1 cellular context compared by ENCODE assay signal in the genomic region with DNA sequence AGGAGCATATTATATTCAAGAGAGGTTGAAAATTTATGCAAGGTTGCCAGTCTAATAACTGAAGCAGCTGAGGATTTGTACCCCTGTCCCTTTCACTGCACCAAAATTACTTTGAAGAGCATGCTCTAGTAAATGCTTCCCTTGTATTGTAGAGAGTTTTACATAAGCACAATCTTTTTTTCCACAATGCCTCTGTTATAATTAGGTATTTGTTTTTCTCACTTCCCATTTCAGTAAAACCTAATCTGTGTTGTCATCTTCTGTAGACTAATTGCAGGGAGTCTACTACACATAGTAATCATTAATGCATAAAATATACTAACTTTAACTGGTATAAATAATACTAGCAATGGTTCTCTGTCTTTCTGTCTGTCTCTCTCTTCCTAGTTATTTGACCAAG.
A peak's percentile ranks its signal among the peaks of the same experiment; 100 is the strongest.
TF ChIP-seq lines count a peak whose summit lies in the region.

No MANE protein-coding gene starts in this region.

TF ChIP-seq in GM12878, 131 proteins besides CTCF, POLR2A, EP300 and RAD21 (continued from another document):
- peak; percentile 38; the same call in 1 of the 2 replicates for TF ChIP-seq BACH1 (IDR thresholded peaks at IDR 0.05; ENCODE audit: borderline replicate concordance)
- TF ChIP-seq ZNF24 (IDR thresholded peaks at IDR 0.05) = peak; percentile 50
- peak; percentile 27; the same call in 1 of the 2 replicates for TF ChIP-seq SPI1 (IDR thresholded peaks at IDR 0.05; ENCODE audit: borderline replicate concordance, insufficient read depth, low read depth, low read length)
- TF ChIP-seq, protein P1, sequence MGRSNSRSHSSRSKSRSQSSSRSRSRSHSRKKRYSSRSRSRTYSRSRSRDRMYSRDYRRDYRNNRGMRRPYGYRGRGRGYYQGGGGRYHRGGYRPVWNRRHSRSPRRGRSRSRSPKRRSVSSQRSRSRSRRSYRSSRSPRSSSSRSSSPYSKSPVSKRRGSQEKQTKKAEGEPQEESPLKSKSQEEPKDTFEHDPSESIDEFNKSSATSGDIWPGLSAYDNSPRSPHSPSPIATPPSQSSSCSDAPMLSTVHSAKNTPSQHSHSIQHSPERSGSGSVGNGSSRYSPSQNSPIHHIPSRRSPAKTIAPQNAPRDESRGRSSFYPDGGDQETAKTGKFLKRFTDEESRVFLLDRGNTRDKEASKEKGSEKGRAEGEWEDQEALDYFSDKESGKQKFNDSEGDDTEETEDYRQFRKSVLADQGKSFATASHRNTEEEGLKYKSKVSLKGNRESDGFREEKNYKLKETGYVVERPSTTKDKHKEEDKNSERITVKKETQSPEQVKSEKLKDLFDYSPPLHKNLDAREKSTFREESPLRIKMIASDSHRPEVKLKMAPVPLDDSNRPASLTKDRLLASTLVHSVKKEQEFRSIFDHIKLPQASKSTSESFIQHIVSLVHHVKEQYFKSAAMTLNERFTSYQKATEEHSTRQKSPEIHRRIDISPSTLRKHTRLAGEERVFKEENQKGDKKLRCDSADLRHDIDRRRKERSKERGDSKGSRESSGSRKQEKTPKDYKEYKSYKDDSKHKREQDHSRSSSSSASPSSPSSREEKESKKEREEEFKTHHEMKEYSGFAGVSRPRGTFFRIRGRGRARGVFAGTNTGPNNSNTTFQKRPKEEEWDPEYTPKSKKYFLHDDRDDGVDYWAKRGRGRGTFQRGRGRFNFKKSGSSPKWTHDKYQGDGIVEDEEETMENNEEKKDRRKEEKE (IDR thresholded peaks at IDR 0.05) = no peak
- TF ChIP-seq, protein P2, sequence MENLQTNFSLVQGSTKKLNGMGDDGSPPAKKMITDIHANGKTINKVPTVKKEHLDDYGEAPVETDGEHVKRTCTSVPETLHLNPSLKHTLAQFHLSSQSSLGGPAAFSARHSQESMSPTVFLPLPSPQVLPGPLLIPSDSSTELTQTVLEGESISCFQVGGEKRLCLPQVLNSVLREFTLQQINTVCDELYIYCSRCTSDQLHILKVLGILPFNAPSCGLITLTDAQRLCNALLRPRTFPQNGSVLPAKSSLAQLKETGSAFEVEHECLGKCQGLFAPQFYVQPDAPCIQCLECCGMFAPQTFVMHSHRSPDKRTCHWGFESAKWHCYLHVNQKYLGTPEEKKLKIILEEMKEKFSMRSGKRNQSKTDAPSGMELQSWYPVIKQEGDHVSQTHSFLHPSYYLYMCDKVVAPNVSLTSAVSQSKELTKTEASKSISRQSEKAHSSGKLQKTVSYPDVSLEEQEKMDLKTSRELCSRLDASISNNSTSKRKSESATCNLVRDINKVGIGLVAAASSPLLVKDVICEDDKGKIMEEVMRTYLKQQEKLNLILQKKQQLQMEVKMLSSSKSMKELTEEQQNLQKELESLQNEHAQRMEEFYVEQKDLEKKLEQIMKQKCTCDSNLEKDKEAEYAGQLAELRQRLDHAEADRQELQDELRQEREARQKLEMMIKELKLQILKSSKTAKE (IDR thresholded peaks at IDR 0.05; ENCODE audit: low read depth, poor library complexity, severe bottlenecking) = peak; percentile 40
- TF ChIP-seq DPF2 (IDR thresholded peaks at IDR 0.05) = peak; percentile 59; the same call in 1 of the 2 replicates
- TF ChIP-seq EGR1 (IDR thresholded peaks at IDR 0.05; ENCODE audit: borderline replicate concordance in 1 of 2, low read depth in 2 of 2, low read length in 2 of 2) = no peak
- no peak for TF ChIP-seq KDM1A (IDR thresholded peaks at IDR 0.05; ENCODE audit: borderline replicate concordance)
